23 cellular contexts compared by ENCODE assay signal in genomic region chr4:86600007-86600653, GRCh38. TPM values are rescaled to one million over a fixed set of nuclear protein-coding genes. Genes with fewer than 3 reads are reported as not detected.
DNase-seq lines count a peak whose midpoint lies in the region; ATAC-seq, FAIRE-seq and TF ChIP-seq lines count a peak whose summit lies in the region.
"Had no signal": no experiment of that assay in that cellular context is flagged by ENCODE, and none has a peak within 500 bp of the region (broad histone marks: within the 10 kb centered on the region; RNA-seq: fewer than 3 reads in every experiment).

No MANE protein-coding gene starts in this region.

- H3K9me3 ChIP-seq in A549 = no peaks in the 10 kb centered on the region
- H3K9me3 ChIP-seq in kidney (ENCODE audit: control insufficient read depth in 1 of 2, low read length in 2 of 2) = no peaks in the 10 kb centered on the region
- H3K9me3 ChIP-seq: BLaER1 treated with 17β-estradiol and CSF1 and Interleukin-3, amounts not matched to agents 10 nM and 100 nM; Peyer's patch had no signal

- H3K4me2 ChIP-seq in A549 = no peak overlapping the region
- H3K4me2 ChIP-seq: BLaER1 treated with 17β-estradiol and CSF1 and Interleukin-3, amounts not matched to agents 10 nM and 100 nM had no signal

- FAIRE-seq in A549 (lab: Jason Lieb, UNC) = no peak
- peak; percentile 77 for FAIRE-seq in RCC 7860 (lab: Jason Lieb, UNC)
- peak; percentile 78 for FAIRE-seq in kidney (lab: Jason Lieb, UNC)
- FAIRE-seq: GM18507 had no signal

- no peak overlapping the region for H3K27ac ChIP-seq in A549
- H3K27ac ChIP-seq in kidney (ENCODE audit: low read depth in 2 of 2, low read length in 2 of 2) = no peak overlapping the region
- H3K27ac ChIP-seq in brain microvascular endothelial cell = no peak overlapping the region
- H3K27ac ChIP-seq: BLaER1 treated with 17β-estradiol and CSF1 and Interleukin-3, amounts not matched to agents 10 nM and 100 nM; Peyer's patch had no signal

- POLR2A ChIA-PET in A549 (lab: Yijun Ruan, JAX) = no interaction called here

- TF ChIP-seq EP300 in A549 (IDR thresholded peaks at IDR 0.05) = no peak

- no peak for ATAC-seq in A549

- H3K4me1 ChIP-seq in A549 = peaks cover 31% of the 10 kb centered on the region; the same call in 2 of the 3 replicates
- H3K4me1 ChIP-seq in kidney (ENCODE audit: control insufficient read depth in 1 of 2, insufficient read depth in 1 of 2, low read depth in 1 of 2, low read length in 2 of 2) = peaks cover 0 to 5% of the 10 kb centered on the region in 2 donors

- H3K36me3 ChIP-seq in kidney (ENCODE audit: control insufficient read depth in 1 of 2, insufficient read depth in 2 of 2, low read length in 2 of 2) = no peaks in the 10 kb centered on the region
- no peaks in the 10 kb centered on the region for H3K36me3 ChIP-seq in brain microvascular endothelial cell (replicated peaks)
- H3K36me3 ChIP-seq: BLaER1 treated with 17β-estradiol and CSF1 and Interleukin-3, amounts not matched to agents 10 nM and 100 nM; Peyer's patch had no signal

- in situ Hi-C loops in brain microvascular endothelial cell (cut with HindIII; ENCODE audit: low pct_ligation_motif_present, low sequenced_read_pairs) = no loop called here

- DNase-seq in A549 (ENCODE audit: low read depth in 1 of 2, low spot score in 1 of 2) (no peak), GM03348 (ENCODE audit: low spot score) (peak; percentile 5), RCC 7860 (ENCODE audit: low spot score) (no peak), kidney (no peak), brain microvascular endothelial cell (no peak), NCI-H2171 treated with DMSO at 0.1 percent for 48 hours (lab: John Stamatoyannopoulos, UW) (no peak), HK-2 (ENCODE audit: unreplicated experiment) (no peak)
- DNase-seq: CD8-positive, alpha-beta memory T cell; DND-41; GDM1; Kasumi-1; MM.1S; NCI-H1092; NCI-H1436 treated with DMSO at 0.1 percent for 48 hours; NCI-H2029; NCI-H2171; NCI-H446; NCI-H69; NK-92 treated with Interleukin-12 subunit alpha and Interleukin-12 subunit beta, amount 100 ng/mL, for 24 hours; Peyer's patch; SHP77 had no signal

- no peak for TF ChIP-seq RAD21 in A549 (conservative IDR thresholded peaks at IDR 0.05 in 1 of 2, IDR thresholded peaks at IDR 0.05 in 1 of 2)

- TF ChIP-seq CTCF in A549 (IDR thresholded peaks at IDR 0.05) (no peak), kidney (IDR thresholded peaks at IDR 0.05; ENCODE audit: borderline replicate concordance, extremely low read depth, insufficient read depth) (no peak), brain microvascular endothelial cell (IDR thresholded peaks at IDR 0.05; ENCODE audit: low read depth, low read length, missing control alignments) (no peak)

- H3K4me3 ChIP-seq in A549 (no peak overlapping the region), kidney (ENCODE audit: low read length in 2 of 2) (no peak overlapping the region), brain microvascular endothelial cell (ENCODE audit: low read depth, low read length) (no peak overlapping the region)
- H3K4me3 ChIP-seq: BLaER1 treated with 17β-estradiol and CSF1 and Interleukin-3, amounts not matched to agents 10 nM and 100 nM; Peyer's patch had no signal

- 70% methylated on average over 1 of the region's 1 CpG for WGBS in A549 (ENCODE audit: missing lambda C conversion rate)

- CTCF ChIA-PET in A549 (lab: Yijun Ruan, JAX) = interaction anchor here (1.5 kb wide), 1 partner anchor 101 kb away, joined by 3 read pairs; no protein-coding TSS in a partner anchor

- no peak for TF ChIP-seq POLR2A in A549 (IDR thresholded peaks at IDR 0.05; ENCODE audit: low read length)

- no peaks in the 10 kb centered on the region for H3K27me3 ChIP-seq in brain microvascular endothelial cell (replicated peaks)
- H3K27me3 ChIP-seq: Peyer's patch had no signal

- intact Hi-C loops in kidney (cut with DNase I) = no loop called here

- H3K9ac ChIP-seq in kidney (ENCODE audit: low read length in 2 of 2) = no peak overlapping the region
- H3K9ac ChIP-seq: BLaER1 treated with 17β-estradiol and CSF1 and Interleukin-3, amounts not matched to agents 10 nM and 100 nM had no signal

TF ChIP-seq in A549, 52 proteins besides CTCF, POLR2A, EP300 and RAD21:
- TF ChIP-seq RCOR1 (IDR thresholded peaks at IDR 0.05; ENCODE audit: low read depth, low read length) = no peak
- TF ChIP-seq NFE2L2 (conservative IDR thresholded peaks at IDR 0.05; ENCODE audit: low read length) = no peak
- no peak for TF ChIP-seq KDM5A (IDR thresholded peaks at IDR 0.05)
- TF ChIP-seq MAZ (IDR thresholded peaks at IDR 0.05; ENCODE audit: borderline replicate concordance, low read depth, low read length) = no peak
- TF ChIP-seq RFX5 (IDR thresholded peaks at IDR 0.05) = peak; percentile 54; the same call in 1 of the 2 replicates
- TF ChIP-seq TFCP2L1 (CRISPR knock-in tag; IDR thresholded peaks at IDR 0.05) = no peak
TF ChIP-seq in A549: peak in this region for 1.

RNA-seq across cellular contexts. Expression of gene PTPN13, which starts 6.0 kb away (rescaled TPM):
- polyA plus RNA-seq in A549 (2011; rRNA removed) (10.4 and 13.3 TPM in 2 replicates), A549 (2017; fragmentation: RNase III; extraction: RNeasy Plus Mini Kit Qiagen cat#74134 plus additional on column Dnase treatment) (9.4 to 13.3 TPM (median 13.1 TPM) in 3 replicates), kidney (ENCODE audit: insufficient read depth, low read depth, low replicate concordance) (10.2 TPM)
- 2.2 and 2.8 TPM in 2 replicates for polyA plus RNA-seq in A549 (2012; cell fraction: cytosol; rRNA removed)
- polyA plus RNA-seq in A549 (2012; cell fraction: nucleus; rRNA removed) = 2.4 and 2.8 TPM in 2 replicates
- polyA minus RNA-seq in A549 (2011; rRNA and poly(A)+ RNA removed) = 12.0 and 12.8 TPM in 2 replicates
- total RNA-seq in kidney = 62.3 TPM
